23 cellular contexts compared by ENCODE assay signal in the genomic region with DNA sequence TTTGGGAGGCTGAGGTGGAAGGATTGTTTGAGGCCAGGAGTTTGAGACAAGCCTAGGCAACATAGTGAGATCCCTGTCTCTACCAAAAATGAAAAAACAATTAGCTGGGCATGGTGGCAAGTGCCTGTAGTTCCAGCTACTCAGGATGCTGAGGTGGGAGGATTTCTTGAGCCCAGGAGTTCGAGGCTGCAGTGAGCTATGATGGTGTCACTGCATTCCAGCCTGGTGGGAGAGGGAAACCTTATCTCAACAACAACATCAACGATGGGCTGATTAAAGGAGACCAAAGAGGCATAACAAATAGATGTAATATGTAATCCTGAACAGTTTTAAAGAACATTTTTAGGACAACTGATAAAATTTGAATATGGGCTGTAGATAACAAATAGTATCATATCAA. TPM values are rescaled to one million over a fixed set of nuclear protein-coding genes. Genes with fewer than 3 reads are reported as not detected.
DNase-seq lines count a peak whose midpoint lies in the region; ATAC-seq and TF ChIP-seq lines count a peak whose summit lies in the region.
"Had no signal": no experiment of that assay in that cellular context is flagged by ENCODE, and none has a peak within 500 bp of the region (broad histone marks: within the 10 kb centered on the region; RNA-seq: fewer than 3 reads in every experiment).

No MANE protein-coding gene starts in this region.

- H3K9ac ChIP-seq in mesendoderm (ENCODE audit: low read length) = no peak overlapping the region

- peaks cover 0 to 9% of the 10 kb centered on the region in 2 donors for H3K9me3 Mint-ChIP-seq in stimulated activated naive CD8-positive, alpha-beta T cell treated with anti-CD3 and anti-CD28 coated beads, Interleukin-15, amount 100 ng/mL, for 72 hours
- no peaks in the 10 kb centered on the region for H3K9me3 Mint-ChIP-seq in activated T-helper 17 cell treated with anti-CD3 and anti-CD28 coated beads, Interleukin-2, amount 50 U/mL, for 72 hours

- no peak for TF ChIP-seq POLR2A in GM18505 (IDR thresholded peaks at IDR 0.05; ENCODE audit: borderline replicate concordance, extremely low read depth, insufficient read depth, insufficient read length)

- H3K56ac ChIP-seq in mesendoderm (ENCODE audit: low read length) = no peak overlapping the region

- no peaks in the 10 kb centered on the region for H3K27me3 Mint-ChIP-seq in stimulated activated naive CD8-positive, alpha-beta T cell treated with anti-CD3 and anti-CD28 coated beads, Interleukin-15, amount 100 ng/mL, for 72 hours
- H3K27me3 Mint-ChIP-seq in activated T-helper 17 cell treated with anti-CD3 and anti-CD28 coated beads, Interleukin-2, amount 50 U/mL, for 72 hours = no peaks in the 10 kb centered on the region

- no peaks in the 10 kb centered on the region for H3K4me1 ChIP-seq in mesendoderm (ENCODE audit: control insufficient read depth, low read depth, low read length)
- H3K4me1 ChIP-seq: foreskin keratinocyte, SJSA1 had no signal

- H2BK15ac ChIP-seq in mesendoderm (replicated peaks; ENCODE audit: low read depth) = no peak overlapping the region

- H4K5ac ChIP-seq in mesendoderm (ENCODE audit: low read length) = no peak overlapping the region

- no peak overlapping the region for H3K18ac ChIP-seq in mesendoderm (ENCODE audit: low read length)

- TF ChIP-seq CTCF in GM10266 (IDR thresholded peaks at IDR 0.05; ENCODE audit: control insufficient read depth, insufficient read depth, low read depth, missing control alignments) = no peak

- no peaks in the 10 kb centered on the region for H3K79me2 ChIP-seq in mesendoderm (ENCODE audit: control insufficient read depth, insufficient read depth, low read length)

- peak overlapping the region; percentile 24 to 30 for H3K4me3 Mint-ChIP-seq in stimulated activated naive CD8-positive, alpha-beta T cell treated with anti-CD3 and anti-CD28 coated beads, Interleukin-15, amount 100 ng/mL, for 72 hours
- peak overlapping the region; percentile 3 for H3K4me3 Mint-ChIP-seq in activated T-helper 17 cell treated with anti-CD3 and anti-CD28 coated beads, Interleukin-2, amount 50 U/mL, for 72 hours
- H3K4me3 Mint-ChIP-seq: CD14-positive monocyte; naive B cell; stimulated activated memory B cell treated with anti-CD40 and anti-IgM and Interleukin-4, amounts not matched to agents 10 μg/mL and 1 μg/mL and 100 μg/mL, for 72 hours had no signal

- no peak overlapping the region for H4K8ac ChIP-seq in mesendoderm (ENCODE audit: low read depth, low read length)

- peaks cover 11% of the 10 kb centered on the region for H3K4me1 Mint-ChIP-seq in stimulated activated naive CD8-positive, alpha-beta T cell treated with anti-CD3 and anti-CD28 coated beads, Interleukin-15, amount 100 ng/mL, for 72 hours
- peaks cover 17% of the 10 kb centered on the region for H3K4me1 Mint-ChIP-seq in activated T-helper 17 cell treated with anti-CD3 and anti-CD28 coated beads, Interleukin-2, amount 50 U/mL, for 72 hours

- H3K4me2 ChIP-seq in mesendoderm (ENCODE audit: low read length) = no peak overlapping the region

- ATAC-seq in stimulated activated naive CD8-positive, alpha-beta T cell treated with anti-CD3 and anti-CD28 coated beads, Interleukin-15, amount 100 ng/mL, for 72 hours = peak; percentile 19
- no peak for ATAC-seq in stimulated activated naive CD8-positive, alpha-beta T cell treated with anti-CD3 and anti-CD28 coated beads, Interleukin-15, Interleukin-2, amounts not matched to agents 100 U/mL and 50 U/mL, for 24 hours
- peak; percentile 6 for ATAC-seq in activated T-helper 17 cell treated with anti-CD3 and anti-CD28 coated beads, Interleukin-2, amount 50 U/mL, for 72 hours (replicated peaks)
- ATAC-seq in GM18505 (IDR thresholded peaks at IDR 0.05; ENCODE audit: unreplicated experiment) (no peak), HG03196 (IDR thresholded peaks at IDR 0.05; ENCODE audit: unreplicated experiment) (no peak)

- H3K27ac ChIP-seq in mesendoderm (ENCODE audit: low read depth, low read length) = no peak overlapping the region
- H3K27ac ChIP-seq: brain microvascular endothelial cell, foreskin keratinocyte, SJSA1, thoracic aorta had no signal

- H3K4ac ChIP-seq in mesendoderm (ENCODE audit: low read depth, low read length) = no peak overlapping the region

- H2AK5ac ChIP-seq in mesendoderm (ENCODE audit: low read length) = no peak overlapping the region

- no peaks in the 10 kb centered on the region for H3K27me3 ChIP-seq in mesendoderm (ENCODE audit: insufficient read depth, low read length, poor library complexity)
- H3K27me3 ChIP-seq: brain microvascular endothelial cell had no signal

- DNase-seq in stimulated activated naive CD8-positive, alpha-beta T cell treated with anti-CD3 and anti-CD28 coated beads, Interleukin-15, amount 100 ng/mL, for 72 hours = no peak
- DNase-seq in stimulated activated naive CD8-positive, alpha-beta T cell treated with anti-CD3 and anti-CD28 coated beads, Interleukin-15, Interleukin-2, amounts not matched to agents 100 U/mL and 50 U/mL, for 24 hours = no peak
- DNase-seq in mesendoderm = peak; percentile 22
- DNase-seq in GM10266 (ENCODE audit: extremely low spot score) = no peak
- DNase-seq: activated CD8-positive, alpha-beta memory T cell treated with anti-CD3 and anti-CD28 coated beads, Interleukin-2, amount 50 U/mL, for 4 hours; brain microvascular endothelial cell; effector memory CD4-positive, alpha-beta T cell; foreskin keratinocyte; Kasumi-1; left colon; mesenchymal stem cell; naive B cell; NCI-H1694 treated with DMSO at 0.1 percent for 48 hours; NCI-H526 treated with DMSO at 0.1 percent for 48 hours; retina; stimulated activated CD4-positive, alpha-beta T cell treated with anti-CD3 and anti-CD28 coated beads, Interleukin-2, amount 100 ng/mL, for 48 hours had no signal

- no peak overlapping the region for H3K23ac ChIP-seq in mesendoderm (ENCODE audit: low read length)

- no CpG with 5 or more reads among the region's 2 CpGs for WGBS in mesendoderm (ENCODE audit: extremely low coverage, insufficient coverage, low lambda C conversion rate)

- peak overlapping the region in 1 of 2 donors; percentile 48 for H3K27ac Mint-ChIP-seq in stimulated activated naive CD8-positive, alpha-beta T cell treated with anti-CD3 and anti-CD28 coated beads, Interleukin-15, amount 100 ng/mL, for 72 hours
- H3K27ac Mint-ChIP-seq in activated T-helper 17 cell treated with anti-CD3 and anti-CD28 coated beads, Interleukin-2, amount 50 U/mL, for 72 hours = no peak overlapping the region
- H3K27ac Mint-ChIP-seq: CD14-positive monocyte; stimulated activated memory B cell treated with anti-CD40 and anti-IgM and Interleukin-4, amounts not matched to agents 10 μg/mL and 1 μg/mL and 100 μg/mL, for 72 hours had no signal

- H3K4me3 ChIP-seq in mesendoderm (ENCODE audit: low read length) = no peak overlapping the region
- H3K4me3 ChIP-seq: SJSA1, thoracic aorta had no signal

- no peaks in the 10 kb centered on the region for H3K79me1 ChIP-seq in mesendoderm (ENCODE audit: low read length)

- H2BK120ac ChIP-seq in mesendoderm (ENCODE audit: low read depth, low read length) = no peak overlapping the region

- no peaks in the 10 kb centered on the region for H3K36me3 ChIP-seq in mesendoderm (ENCODE audit: control insufficient read depth, insufficient read depth, low read length)
- H3K36me3 ChIP-seq: brain microvascular endothelial cell, SJSA1, thoracic aorta had no signal

- no peak overlapping the region for H2BK5ac ChIP-seq in mesendoderm (ENCODE audit: low read length)

- H3K36me3 Mint-ChIP-seq in activated T-helper 17 cell treated with anti-CD3 and anti-CD28 coated beads, Interleukin-2, amount 50 U/mL, for 72 hours (ENCODE audit: low read depth) = no peaks in the 10 kb centered on the region
- H3K36me3 Mint-ChIP-seq: CD14-positive monocyte; naive B cell; stimulated activated memory B cell treated with anti-CD40 and anti-IgM and Interleukin-4, amounts not matched to agents 10 μg/mL and 1 μg/mL and 100 μg/mL, for 72 hours had no signal

RNA-seq across cellular contexts. Expression of a gene that starts 34.2 kb away (rescaled TPM):
- total RNA-seq in activated T-helper 17 cell treated with anti-CD3 and anti-CD28 coated beads, Interleukin-2, amount 50 U/mL, for 72 hours = 10 to 100 TPM; 38.2 to 42.0 TPM
- polyA plus RNA-seq in mesendoderm (2013, experiment 1 of 2) = 32.3 TPM
- polyA plus RNA-seq in mesendoderm (2013, experiment 2 of 2) = 33.5 TPM

Comparison
In these comparisons a context has a peak if more than half of its experiments do, and no peak if none do; other contexts are left out.
1. ATAC-seq: peak in stimulated activated naive CD8-positive, alpha-beta T cell treated with anti-CD3 and anti-CD28 coated beads, Interleukin-15, amount 100 ng/mL, for 72 hours (single experiment) and activated T-helper 17 cell treated with anti-CD3 and anti-CD28 coated beads, Interleukin-2, amount 50 U/mL, for 72 hours (single experiment); none in stimulated activated naive CD8-positive, alpha-beta T cell treated with anti-CD3 and anti-CD28 coated beads, Interleukin-15, Interleukin-2, amounts not matched to agents 100 U/mL and 50 U/mL, for 24 hours (single experiment), GM18505 (single experiment) and HG03196 (single experiment).